ENCODE assay signal across 8 cellular contexts in genomic region chr7:100483101-100483727, GRCh38. TPM values are rescaled to one million over a fixed set of nuclear protein-coding genes. Genes with fewer than 3 reads are reported as not detected.
DNase-seq lines count a peak whose midpoint lies in the region; ATAC-seq and TF ChIP-seq lines count a peak whose summit lies in the region.

No MANE protein-coding gene starts in this region.

- peak; percentile 92 for TF ChIP-seq CTCF in CD8-positive, alpha-beta T cell (IDR thresholded peaks at IDR 0.05)

- H3K27ac ChIP-seq in CD8-positive, alpha-beta T cell (ENCODE audit: low read depth, low read length) = no peak overlapping the region

- ATAC-seq in CD8-positive, alpha-beta T cell = peak; percentile 68
- ATAC-seq in GM19467 (IDR thresholded peaks at IDR 0.05; ENCODE audit: unreplicated experiment) = peak; percentile 44

- no peaks in the 10 kb centered on the region for H3K27me3 ChIP-seq in CD8-positive, alpha-beta T cell (ENCODE audit: insufficient read depth, low read length)

- no peaks in the 10 kb centered on the region for H3K9me3 ChIP-seq in CD8-positive, alpha-beta T cell (ENCODE audit: low read length)

- no peaks in the 10 kb centered on the region for H3K36me3 Mint-ChIP-seq in CD8-positive, alpha-beta T cell

- H3K4me1 ChIP-seq in CD8-positive, alpha-beta T cell (ENCODE audit: insufficient read depth, low read length) = peaks cover 21% of the 10 kb centered on the region

- H3K27ac Mint-ChIP-seq in CD8-positive, alpha-beta T cell = peak overlapping the region; percentile 32

- H3K9me3 Mint-ChIP-seq in CD8-positive, alpha-beta T cell = no peaks in the 10 kb centered on the region

- no peak for TF ChIP-seq EP300 in Ishikawa (IDR thresholded peaks at IDR 0.05; ENCODE audit: borderline replicate concordance)

- TF ChIP-seq RAD21 in Ishikawa (IDR thresholded peaks at IDR 0.05; ENCODE audit: low read depth) = peak; percentile 39; the same call in 1 of the 2 replicates

- no peaks in the 10 kb centered on the region for H3K36me3 ChIP-seq in CD8-positive, alpha-beta T cell (ENCODE audit: insufficient read depth, low read length)

- no peaks in the 10 kb centered on the region for H3K27me3 Mint-ChIP-seq in CD8-positive, alpha-beta T cell (ENCODE audit: low read depth)

- POLR2A ChIA-PET in CD8-positive, alpha-beta T cell (lab: Charles Lee) = interaction anchor here (0.6 to 1.6 kb wide), 5 partner anchors 17 to 431 kb away, joined by 3 to 6 read pairs (median 3); partner anchors contain the start of gene ZCWPW1

- peak; percentile 69 to 92 (median 80) for DNase-seq in CD8-positive, alpha-beta T cell
- peak; percentile 66 for DNase-seq in T-helper 22 cell (ENCODE audit: low read depth)
- peak; percentile 86 for DNase-seq in astrocyte of the hippocampus (ENCODE audit: low read depth, low spot score)
- DNase-seq in skeletal muscle cell (ENCODE audit: low read depth) = no peak
- no peak for DNase-seq in NCI-H446 treated with DMSO at 0.1 percent for 48 hours (lab: John Stamatoyannopoulos, UW)

- H3K4me1 Mint-ChIP-seq in CD8-positive, alpha-beta T cell (ENCODE audit: low read depth) = peaks cover 20% of the 10 kb centered on the region

- H3K4me3 ChIP-seq in CD8-positive, alpha-beta T cell (ENCODE audit: low read depth, low read length) = peak overlapping the region; percentile 65
- H3K4me3 ChIP-seq in iPS-11a (ENCODE audit: low read depth, low read length) = peak overlapping the region; percentile 38
- peak overlapping the region; percentile 69 for H3K4me3 ChIP-seq in skeletal muscle cell (ENCODE audit: low read depth, low read length)

- H3K4me3 Mint-ChIP-seq in CD8-positive, alpha-beta T cell = peak overlapping the region; percentile 86

- intact Hi-C loops in CD8-positive, alpha-beta T cell (cut with DNase I, micrococcal nuclease) = loop anchor here (1.0 to 2.0 kb wide), 5 partner anchors 14 to 76 kb away; partner anchors contain the start of genes MEPCE (in 1 of the 2), PPP1R35 (in 1 of the 2) and ZCWPW1 (in 1 of the 2)

- CTCF ChIA-PET in CD8-positive, alpha-beta T cell (lab: Charles Lee) = interaction anchor here (0.6 to 11.8 kb wide), 30 partner anchors 9 to 276 kb away, joined by 3 to 203 read pairs (median 4); partner anchors contain the start of genes AGFG2 and FBXO24

TF ChIP-seq in Ishikawa, 13 proteins besides CTCF, POLR2A, EP300 and RAD21:
- 0 out of 2 replicates have a peak, but pooled peaks have one; percentile 4 for TF ChIP-seq TAF1 (IDR thresholded peaks at IDR 0.05; ENCODE audit: low read depth)
- TF ChIP-seq TEAD4 (IDR thresholded peaks at IDR 0.05) = no peak
- peak; percentile 61 for TF ChIP-seq EGR1 (IDR thresholded peaks at IDR 0.05)
- TF ChIP-seq, protein P1, sequence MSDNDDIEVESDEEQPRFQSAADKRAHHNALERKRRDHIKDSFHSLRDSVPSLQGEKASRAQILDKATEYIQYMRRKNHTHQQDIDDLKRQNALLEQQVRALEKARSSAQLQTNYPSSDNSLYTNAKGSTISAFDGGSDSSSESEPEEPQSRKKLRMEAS (IDR thresholded peaks at IDR 0.05) = peak; percentile 25; the same call in 1 of the 2 replicates
- peak; percentile 97 for TF ChIP-seq ZBTB7A (IDR thresholded peaks at IDR 0.05; ENCODE audit: low read depth)

RNA-seq across cellular contexts. Expression of gene NYAP1, which starts 0.5 kb away (rescaled TPM):
- under 1 TPM; 0.33 to 0.38 TPM for total RNA-seq in CD8-positive, alpha-beta T cell

RNA-seq across cellular contexts. Expression of gene TSC22D4, which starts 4.2 kb away (rescaled TPM):
- total RNA-seq in CD8-positive, alpha-beta T cell = 10 to 100 TPM; 30.7 to 32.3 TPM

RNA-seq across cellular contexts. Expression of gene SPACDR, which starts 19.2 kb away (rescaled TPM):
- total RNA-seq in CD8-positive, alpha-beta T cell = under 1 TPM in 1 of 2 experiments, not detected in 1; 0.94 TPM

RNA-seq across cellular contexts. Expression of gene PPP1R35, which starts 46.9 kb away (rescaled TPM):
- 10 to 100 TPM; 29.4 to 33.5 TPM for total RNA-seq in CD8-positive, alpha-beta T cell

RNA-seq across cellular contexts. Expression of gene MEPCE, which starts 53.6 kb away (rescaled TPM):
- total RNA-seq in CD8-positive, alpha-beta T cell = 10 to 100 TPM; 69.3 to 73.3 TPM

Comparison
In these comparisons a context has a peak if more than half of its experiments do, and no peak if none do; other contexts are left out.
1. DNase-seq: peak in CD8-positive, alpha-beta T cell (7 of 7), T-helper 22 cell (single experiment) and astrocyte of the hippocampus (single experiment); none in skeletal muscle cell (single experiment) and NCI-H446 treated with DMSO at 0.1 percent for 48 hours (single experiment).
2. Peak in every context shown above with its lines, with median percentiles within 50 percentile points of each other: H3K4me3 ChIP-seq.